16 cellular contexts compared by ENCODE assay signal in the genomic region with DNA sequence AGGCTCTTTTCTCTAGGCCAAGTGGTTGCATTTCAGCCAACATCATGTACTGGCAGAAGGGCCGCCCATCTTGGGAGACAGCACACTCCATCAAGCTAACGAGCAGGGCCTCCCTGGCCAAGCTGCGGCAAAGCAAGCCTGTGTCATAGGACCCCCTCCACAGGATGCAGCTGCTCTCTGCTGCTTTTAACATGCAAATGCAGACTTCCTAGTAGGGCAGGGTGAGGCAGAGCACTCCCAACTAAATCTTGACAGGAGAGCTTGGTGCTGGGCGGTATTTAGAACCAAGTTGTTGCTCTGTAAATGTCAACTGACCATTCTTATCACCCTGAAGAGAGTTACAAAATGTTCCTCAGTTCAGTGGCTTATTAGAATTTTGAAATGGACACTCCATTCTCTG. TPM values are rescaled to one million over a fixed set of nuclear protein-coding genes. Genes with fewer than 3 reads are reported as not detected.
DNase-seq lines count a peak whose midpoint lies in the region; TF ChIP-seq lines count a peak whose summit lies in the region.
"Had no signal": no experiment of that assay in that cellular context is flagged by ENCODE, and none has a peak within 500 bp of the region (broad histone marks: within the 10 kb centered on the region; RNA-seq: fewer than 3 reads in every experiment).

No MANE protein-coding gene starts in this region.

- H3K27ac Mint-ChIP-seq in endothelial cell (ENCODE audit: unreplicated experiment) = no peak overlapping the region
- H3K27ac Mint-ChIP-seq in activated naive CD4-positive, alpha-beta T cell treated with anti-CD3 and anti-CD28 coated beads for 36 hours = no peak overlapping the region
- H3K27ac Mint-ChIP-seq: nephron had no signal

- intact Hi-C loops in activated naive CD4-positive, alpha-beta T cell treated with anti-CD3 and anti-CD28 coated beads for 36 hours (cut with micrococcal nuclease) = no loop called here

- peaks cover 1% of the 10 kb centered on the region for H3K27me3 Mint-ChIP-seq in endothelial cell (ENCODE audit: unreplicated experiment)
- no peaks in the 10 kb centered on the region for H3K27me3 Mint-ChIP-seq in activated naive CD4-positive, alpha-beta T cell treated with anti-CD3 and anti-CD28 coated beads for 36 hours (ENCODE audit: low read depth)

- peaks cover 43% of the 10 kb centered on the region for H3K36me3 Mint-ChIP-seq in endothelial cell (ENCODE audit: low read depth, unreplicated experiment)
- peaks cover 36% of the 10 kb centered on the region for H3K36me3 Mint-ChIP-seq in activated naive CD4-positive, alpha-beta T cell treated with anti-CD3 and anti-CD28 coated beads for 36 hours (ENCODE audit: low read depth)

- peaks cover 99% of the 10 kb centered on the region for H3K36me3 ChIP-seq in BLaER1

- no peak for TF ChIP-seq CTCF in endothelial cell (IDR thresholded peaks at IDR 0.05; ENCODE audit: unreplicated experiment)

- peak overlapping the region; percentile 47 for H3K4me2 ChIP-seq in BLaER1

- DNase-seq in NCI-H446 (lab: John Stamatoyannopoulos, UW) = peak; percentile 4 to 48
- peak; percentile 31 for DNase-seq in endothelial cell (ENCODE audit: low spot score)
- DNase-seq in iris pigment epithelial cell (ENCODE audit: low read depth) = peak; percentile 38
- DNase-seq in SW480 (ENCODE audit: low spot score) = no peak
- DNase-seq in activated naive CD4-positive, alpha-beta T cell treated with anti-CD3 and anti-CD28 coated beads for 36 hours = no peak
- no peak for DNase-seq in kidney glomerular epithelial cell (lab: John Stamatoyannopoulos, UW)
- DNase-seq in NCI-H2196 (lab: John Stamatoyannopoulos, UW; ENCODE audit: unreplicated experiment) = no peak
- DNase-seq: activated CD4-positive, alpha-beta T cell treated with anti-CD3 and anti-CD28 coated beads for 1 hour; heart right ventricle; NCI-H1048; NCI-H2171; stimulated activated CD4-positive, alpha-beta T cell treated with anti-CD3 and anti-CD28 coated beads, Interleukin-15, amount 100 ng/mL, for 24 hours; stomach had no signal

- peaks cover 14% of the 10 kb centered on the region for H3K4me1 Mint-ChIP-seq in endothelial cell (ENCODE audit: unreplicated experiment)
- no peaks in the 10 kb centered on the region for H3K4me1 Mint-ChIP-seq in activated naive CD4-positive, alpha-beta T cell treated with anti-CD3 and anti-CD28 coated beads for 36 hours (ENCODE audit: low read depth)
- H3K4me1 Mint-ChIP-seq: nephron had no signal

- H3K9ac ChIP-seq in BLaER1 = 0 out of 2 replicates have a peak overlapping the region, but pooled peaks have one; percentile 3

- no peaks in the 10 kb centered on the region for H3K9me3 ChIP-seq in BLaER1
- H3K9me3 ChIP-seq: heart right ventricle, stomach had no signal

- CTCF ChIA-PET in activated naive CD4-positive, alpha-beta T cell treated with anti-CD3 and anti-CD28 coated beads for 36 hours (lab: Charles Lee) = interaction anchor here (0.7 to 2.4 kb wide), 2 partner anchors 16 to 28 kb away, joined by 4 to 8 read pairs; no protein-coding TSS in a partner anchor

- no peaks in the 10 kb centered on the region for H4K20me1 ChIP-seq in BLaER1

- peaks cover 25% of the 10 kb centered on the region for H3K4me1 ChIP-seq in BLaER1
- H3K4me1 ChIP-seq: heart right ventricle, stomach had no signal

- peak overlapping the region; percentile 62 for H3K27ac ChIP-seq in BLaER1
- H3K27ac ChIP-seq: heart right ventricle, stomach had no signal

- H3K27me3 ChIP-seq in BLaER1 = no peaks in the 10 kb centered on the region
- H3K27me3 ChIP-seq: heart right ventricle, stomach had no signal

- no peaks in the 10 kb centered on the region for H3K9me3 Mint-ChIP-seq in endothelial cell (ENCODE audit: unreplicated experiment)
- H3K9me3 Mint-ChIP-seq in activated naive CD4-positive, alpha-beta T cell treated with anti-CD3 and anti-CD28 coated beads for 36 hours = no peaks in the 10 kb centered on the region
- H3K9me3 Mint-ChIP-seq: nephron had no signal

- no peak overlapping the region for H3K4me3 ChIP-seq in BLaER1
- H3K4me3 ChIP-seq: heart right ventricle, stomach had no signal

- no peak overlapping the region for H3K4me3 Mint-ChIP-seq in endothelial cell (ENCODE audit: unreplicated experiment)
- no peak overlapping the region for H3K4me3 Mint-ChIP-seq in activated naive CD4-positive, alpha-beta T cell treated with anti-CD3 and anti-CD28 coated beads for 36 hours
- H3K4me3 Mint-ChIP-seq: nephron had no signal

RNA-seq across cellular contexts. Expression of a gene that starts 22.5 kb away (rescaled TPM):
- 61.7 TPM for total RNA-seq in endothelial cell (ENCODE audit: unreplicated experiment)
- 10 to 100 TPM; 58.3 to 65.4 TPM for total RNA-seq in activated naive CD4-positive, alpha-beta T cell treated with anti-CD3 and anti-CD28 coated beads for 36 hours

RNA-seq across cellular contexts. Expression of a gene that starts 35.6 kb away (rescaled TPM):
- 178 TPM for total RNA-seq in endothelial cell (ENCODE audit: unreplicated experiment)
- 100 to 1,000 TPM in 1 of 2 experiments, 10 to 100 TPM in 1; 97.8 to 101 TPM for total RNA-seq in activated naive CD4-positive, alpha-beta T cell treated with anti-CD3 and anti-CD28 coated beads for 36 hours

RNA-seq across cellular contexts. Expression of a gene that starts 35.7 kb away (rescaled TPM):
- total RNA-seq in endothelial cell (ENCODE audit: unreplicated experiment) = 115 TPM
- 10 to 100 TPM; 27.4 to 29.4 TPM for total RNA-seq in activated naive CD4-positive, alpha-beta T cell treated with anti-CD3 and anti-CD28 coated beads for 36 hours

RNA-seq across cellular contexts. Expression of a gene that starts 45.1 kb away (rescaled TPM):
- 134 TPM for total RNA-seq in endothelial cell (ENCODE audit: unreplicated experiment)
- total RNA-seq in activated naive CD4-positive, alpha-beta T cell treated with anti-CD3 and anti-CD28 coated beads for 36 hours = 100 to 1,000 TPM; 218 to 226 TPM

RNA-seq across cellular contexts. Expression of a gene that starts 59.4 kb away (rescaled TPM):
- total RNA-seq in endothelial cell (ENCODE audit: unreplicated experiment) = 1.2 TPM
- under 1 TPM in 1 of 2 experiments, not detected in 1; 0.07 TPM for total RNA-seq in activated naive CD4-positive, alpha-beta T cell treated with anti-CD3 and anti-CD28 coated beads for 36 hours
- total RNA-seq: dermis microvascular lymphatic vessel endothelial cell, stomach had no signal

Comparison
In these comparisons a context has a peak if more than half of its experiments do, and no peak if none do; other contexts are left out.
1. DNase-seq: peak in NCI-H446 (2 of 2), endothelial cell (single experiment) and iris pigment epithelial cell (single experiment); none in SW480 (single experiment), activated naive CD4-positive, alpha-beta T cell treated with anti-CD3 and anti-CD28 coated beads for 36 hours (single experiment), kidney glomerular epithelial cell (single experiment) and NCI-H2196 (single experiment).